ENCODE assay signal across 8 cellular contexts in genomic region chr10:51389415-51390342, GRCh38.
DNase-seq lines count a peak whose midpoint lies in the region; ATAC-seq and TF ChIP-seq lines count a peak whose summit lies in the region.

No MANE protein-coding gene starts in this region.

- POLR2A ChIA-PET in CD4-positive, alpha-beta T cell (lab: Charles Lee): no interaction called here

- H3K79me2 ChIP-seq in smooth muscle cell (ENCODE audit: low read depth): no peaks in the 10 kb centered on the region

- no peaks in the 10 kb centered on the region for H3K9me3 ChIP-seq in CD4-positive, alpha-beta T cell (ENCODE audit: control insufficient read depth, low read length)
- no peaks in the 10 kb centered on the region for H3K9me3 ChIP-seq in left ventricle myocardium inferior (replicated peaks)
- no peaks in the 10 kb centered on the region for H3K9me3 ChIP-seq in smooth muscle cell (replicated peaks; ENCODE audit: low read depth)

- no peak for ATAC-seq in CD4-positive, alpha-beta T cell (ENCODE audit: poor library complexity)
- ATAC-seq in GM18868 (IDR thresholded peaks at IDR 0.05; ENCODE audit: unreplicated experiment): peak; percentile 96
- peak; percentile 86 for ATAC-seq in HG03045 (IDR thresholded peaks at IDR 0.05; ENCODE audit: unreplicated experiment)

- H3K36me3 Mint-ChIP-seq in CD4-positive, alpha-beta T cell (ENCODE audit: low read depth): no peaks in the 10 kb centered on the region

- H3K4me1 Mint-ChIP-seq in CD4-positive, alpha-beta T cell (ENCODE audit: low read depth): no peaks in the 10 kb centered on the region

- no peak overlapping the region for H2AFZ ChIP-seq in smooth muscle cell (ENCODE audit: low read depth)

- intact Hi-C loops in CD4-positive, alpha-beta T cell (cut with DNase I, micrococcal nuclease): loop anchor here (2.0 to 10.0 kb wide), 3 partner anchors 569 to 825 kb away; no protein-coding TSS in a partner anchor
- intact Hi-C loops in left ventricle myocardium inferior (cut with micrococcal nuclease): no loop called here

- H3K27ac Mint-ChIP-seq in CD4-positive, alpha-beta T cell: no peak overlapping the region

- H3K27me3 ChIP-seq in CD4-positive, alpha-beta T cell (ENCODE audit: control insufficient read depth, insufficient read depth, low read length): no peaks in the 10 kb centered on the region
- H3K27me3 ChIP-seq in left ventricle myocardium inferior (ENCODE audit: low read depth) (no peaks in the 10 kb centered on the region), smooth muscle cell (ENCODE audit: low read depth) (no peaks in the 10 kb centered on the region)

- H3K9me3 Mint-ChIP-seq in CD4-positive, alpha-beta T cell: no peaks in the 10 kb centered on the region

- no peaks in the 10 kb centered on the region for H3F3A ChIP-seq in smooth muscle cell (ENCODE audit: low read depth)

- DNase-seq in CD4-positive, alpha-beta T cell: peak in 8 of 10 experiments; percentile 1 to 16 (median 6)
- peak; percentile 4 for DNase-seq in NOMO-1 treated with dmso at 0.1 percent for 144 hours (lab: John Stamatoyannopoulos, UW; ENCODE audit: unreplicated experiment)
- peak; percentile 25 for DNase-seq in activated naive CD4-positive, alpha-beta T cell treated with Interleukin-2 at 50 U/mL for 16 hours
- DNase-seq in left ventricle myocardium inferior: peak; percentile 36
- DNase-seq in smooth muscle cell (lab: John Stamatoyannopoulos, UW; ENCODE audit: unreplicated experiment): no peak
- DNase-seq in central memory CD4-positive, alpha-beta T cell: no peak

- no peak overlapping the region for H3K4me2 ChIP-seq in smooth muscle cell

- no peak overlapping the region for H3K9ac ChIP-seq in smooth muscle cell (ENCODE audit: low read depth)

- TF ChIP-seq CTCF in CD4-positive, alpha-beta T cell (IDR thresholded peaks at IDR 0.05): peak; percentile 43
- TF ChIP-seq CTCF in left ventricle myocardium inferior (IDR thresholded peaks at IDR 0.05; ENCODE audit: borderline replicate concordance) (peak; percentile 73), smooth muscle cell (IDR thresholded peaks at IDR 0.05; ENCODE audit: borderline replicate concordance, insufficient read depth, poor library complexity, severe bottlenecking) (peak; percentile 73)

- no peaks in the 10 kb centered on the region for H3K36me3 ChIP-seq in left ventricle myocardium inferior
- H3K36me3 ChIP-seq in smooth muscle cell (ENCODE audit: low read depth): no peaks in the 10 kb centered on the region

- no peaks in the 10 kb centered on the region for H4K20me1 ChIP-seq in smooth muscle cell (ENCODE audit: low read depth)

- no peak overlapping the region for H3K4me3 Mint-ChIP-seq in CD4-positive, alpha-beta T cell

- 62% methylated on average over 3 of the region's 3 CpGs for WGBS in smooth muscle cell (ENCODE audit: low lambda C conversion rate)

- peaks cover 19% of the 10 kb centered on the region for H3K4me1 ChIP-seq in left ventricle myocardium inferior
- H3K4me1 ChIP-seq in smooth muscle cell (ENCODE audit: low read depth): no peaks in the 10 kb centered on the region

- CTCF ChIA-PET in CD4-positive, alpha-beta T cell (lab: Charles Lee): interaction anchor here (1.1 kb wide), 1 partner anchor 571 kb away, joined by 3 read pairs; no protein-coding TSS in a partner anchor

- no peaks in the 10 kb centered on the region for H3K27me3 Mint-ChIP-seq in CD4-positive, alpha-beta T cell

- no peak overlapping the region for H3K27ac ChIP-seq in CD4-positive, alpha-beta T cell (ENCODE audit: low read depth, low read length)
- H3K27ac ChIP-seq in left ventricle myocardium inferior (replicated peaks): peak overlapping the region; percentile 7
- H3K27ac ChIP-seq in smooth muscle cell (ENCODE audit: low read depth): no peak overlapping the region

- H3K4me3 ChIP-seq in left ventricle myocardium inferior: no peak overlapping the region
- H3K4me3 ChIP-seq in smooth muscle cell: no peak overlapping the region

Comparison
In these comparisons a context has a peak if more than half of its experiments do, and no peak if none do; other contexts are left out.
1. DNase-seq: peak in CD4-positive, alpha-beta T cell (8 of 10), NOMO-1 treated with dmso at 0.1 percent for 144 hours (single experiment), activated naive CD4-positive, alpha-beta T cell treated with Interleukin-2 at 50 U/mL for 16 hours (single experiment) and left ventricle myocardium inferior (single experiment); none in smooth muscle cell (single experiment) and central memory CD4-positive, alpha-beta T cell (single experiment).
2. Peak in every context shown above with its lines, with median percentiles within 50 percentile points of each other: CTCF ChIP-seq.